Comparison of ENCODE assay signal across 24 cellular contexts in genomic region chr1:209890606-209891330, GRCh38. TPM values are rescaled to one million over a fixed set of nuclear protein-coding genes. Genes with fewer than 3 reads are reported as not detected.
DNase-seq lines count a peak whose midpoint lies in the region; ATAC-seq, FAIRE-seq and TF ChIP-seq lines count a peak whose summit lies in the region.
"Had no signal": no experiment of that assay in that cellular context is flagged by ENCODE, and none has a peak within 500 bp of the region (broad histone marks: within the 10 kb centered on the region; RNA-seq: fewer than 3 reads in every experiment).

No MANE protein-coding gene starts in this region.

- H3K4me3 Mint-ChIP-seq in activated CD8-positive, alpha-beta T cell treated with anti-CD3 and anti-CD28 coated beads, Interleukin-2, amount 10 ng/mL, durations not matched to agents 7 days and 5 days: no peak overlapping the region
- no peak overlapping the region for H3K4me3 Mint-ChIP-seq in activated T-helper 17 cell treated with anti-CD3 and anti-CD28 coated beads, Interleukin-2, amount 50 U/mL, for 72 hours
- H3K4me3 Mint-ChIP-seq: activated CD8-positive, alpha-beta memory T cell treated with anti-CD3 and anti-CD28 coated beads, Interleukin-2, amount 10 ng/mL, durations not matched to agents 7 days and 5 days; activated T-helper 1 cell treated with anti-CD3 and anti-CD28 coated beads, Interleukin-12 subunit alpha, Interleukin-12 subunit beta, Interleukin-2, Interleukin-4 antibody, amounts not matched to agents 30 ng/mL and 10 ng/mL and 1 ng/mL, durations not matched to agents 14 hours and 24 hours and 36 hours had no signal

- POLR2A ChIA-PET in A549 (lab: Yijun Ruan, JAX): no interaction called here
- POLR2A ChIA-PET in activated CD8-positive, alpha-beta T cell treated with anti-CD3 and anti-CD28 coated beads, Interleukin-2, amount 10 ng/mL, durations not matched to agents 7 days and 5 days (lab: Charles Lee): no interaction called here

- TF ChIP-seq EP300 in A549 (IDR thresholded peaks at IDR 0.05): no peak

- ATAC-seq in A549 (no peak), HG02938 (IDR thresholded peaks at IDR 0.05; ENCODE audit: unreplicated experiment) (no peak)
- ATAC-seq in activated CD8-positive, alpha-beta T cell treated with anti-CD3 and anti-CD28 coated beads, Interleukin-2, amount 10 ng/mL, durations not matched to agents 7 days and 5 days: no peak
- ATAC-seq in activated T-helper 17 cell treated with anti-CD3 and anti-CD28 coated beads, Interleukin-2, amount 50 U/mL, for 72 hours (replicated peaks): no peak
- ATAC-seq: activated CD8-positive, alpha-beta memory T cell treated with anti-CD3 and anti-CD28 coated beads, Interleukin-2, amount 10 ng/mL, durations not matched to agents 7 days and 5 days; activated naive CD4-positive, alpha-beta T cell treated with anti-CD3 and anti-CD28 coated beads, Interleukin-2, amount 50 U/mL, for 72 hours had no signal

- peaks cover 3% of the 10 kb centered on the region for H3K27me3 Mint-ChIP-seq in activated CD8-positive, alpha-beta T cell treated with anti-CD3 and anti-CD28 coated beads, Interleukin-2, amount 10 ng/mL, durations not matched to agents 7 days and 5 days (ENCODE audit: low read depth)
- peaks cover 34% of the 10 kb centered on the region for H3K27me3 Mint-ChIP-seq in activated T-helper 17 cell treated with anti-CD3 and anti-CD28 coated beads, Interleukin-2, amount 50 U/mL, for 72 hours

- in situ Hi-C loops in astrocyte of the spinal cord (cut with HindIII; ENCODE audit: low sequenced_read_pairs): no loop called here

- no peaks in the 10 kb centered on the region for H3K4me1 Mint-ChIP-seq in activated CD8-positive, alpha-beta T cell treated with anti-CD3 and anti-CD28 coated beads, Interleukin-2, amount 10 ng/mL, durations not matched to agents 7 days and 5 days (ENCODE audit: low read depth)
- H3K4me1 Mint-ChIP-seq in activated T-helper 17 cell treated with anti-CD3 and anti-CD28 coated beads, Interleukin-2, amount 50 U/mL, for 72 hours: no peaks in the 10 kb centered on the region
- H3K4me1 Mint-ChIP-seq: activated CD8-positive, alpha-beta memory T cell treated with anti-CD3 and anti-CD28 coated beads, Interleukin-2, amount 10 ng/mL, durations not matched to agents 7 days and 5 days had no signal

- no peaks in the 10 kb centered on the region for H3K9me3 ChIP-seq in A549
- H3K9me3 ChIP-seq: colonic mucosa, right atrium auricular region had no signal

- FAIRE-seq in A549 (lab: Jason Lieb, UNC): no peak
- FAIRE-seq: D721Med, frontal cortex, kidney, urothelium cell line had no signal

- no peaks in the 10 kb centered on the region for H3K9me3 Mint-ChIP-seq in activated CD8-positive, alpha-beta T cell treated with anti-CD3 and anti-CD28 coated beads, Interleukin-2, amount 10 ng/mL, durations not matched to agents 7 days and 5 days (ENCODE audit: insufficient read depth)
- no peaks in the 10 kb centered on the region for H3K9me3 Mint-ChIP-seq in activated T-helper 17 cell treated with anti-CD3 and anti-CD28 coated beads, Interleukin-2, amount 50 U/mL, for 72 hours
- H3K9me3 Mint-ChIP-seq: activated naive CD4-positive, alpha-beta T cell treated with anti-CD3 and anti-CD28 coated beads, Interleukin-2, amount 50 U/mL, for 72 hours; activated T-helper 1 cell treated with anti-CD3 and anti-CD28 coated beads, Interleukin-12 subunit alpha, Interleukin-12 subunit beta, Interleukin-2, Interleukin-4 antibody, amounts not matched to agents 30 ng/mL and 10 ng/mL and 1 ng/mL, durations not matched to agents 14 hours and 24 hours and 36 hours had no signal

- H3K27ac Mint-ChIP-seq in activated CD8-positive, alpha-beta T cell treated with anti-CD3 and anti-CD28 coated beads, Interleukin-2, amount 10 ng/mL, durations not matched to agents 7 days and 5 days: no peak overlapping the region
- no peak overlapping the region for H3K27ac Mint-ChIP-seq in activated T-helper 17 cell treated with anti-CD3 and anti-CD28 coated beads, Interleukin-2, amount 50 U/mL, for 72 hours
- H3K27ac Mint-ChIP-seq: activated CD8-positive, alpha-beta memory T cell treated with anti-CD3 and anti-CD28 coated beads, Interleukin-2, amount 10 ng/mL, durations not matched to agents 7 days and 5 days; activated naive CD4-positive, alpha-beta T cell treated with anti-CD3 and anti-CD28 coated beads, Interleukin-2, amount 50 U/mL, for 72 hours; activated T-helper 1 cell treated with anti-CD3 and anti-CD28 coated beads, Interleukin-12 subunit alpha, Interleukin-12 subunit beta, Interleukin-2, Interleukin-4 antibody, amounts not matched to agents 30 ng/mL and 10 ng/mL and 1 ng/mL, durations not matched to agents 14 hours and 24 hours and 36 hours had no signal

- H3K4me2 ChIP-seq in A549: no peak overlapping the region

- H3K27ac ChIP-seq in A549: no peak overlapping the region
- H3K27ac ChIP-seq: colonic mucosa, right atrium auricular region, RWPE1 had no signal

- no peaks in the 10 kb centered on the region for H3K36me3 Mint-ChIP-seq in activated CD8-positive, alpha-beta T cell treated with anti-CD3 and anti-CD28 coated beads, Interleukin-2, amount 10 ng/mL, durations not matched to agents 7 days and 5 days (ENCODE audit: low read depth)
- H3K36me3 Mint-ChIP-seq in activated T-helper 17 cell treated with anti-CD3 and anti-CD28 coated beads, Interleukin-2, amount 50 U/mL, for 72 hours (ENCODE audit: low read depth): no peaks in the 10 kb centered on the region
- H3K36me3 Mint-ChIP-seq: activated CD8-positive, alpha-beta memory T cell treated with anti-CD3 and anti-CD28 coated beads, Interleukin-2, amount 10 ng/mL, durations not matched to agents 7 days and 5 days; activated naive CD4-positive, alpha-beta T cell treated with anti-CD3 and anti-CD28 coated beads, Interleukin-2, amount 50 U/mL, for 72 hours had no signal

- H3K4me1 ChIP-seq in A549: peaks cover 4% of the 10 kb centered on the region; the same call in 1 of the 3 replicates
- H3K4me1 ChIP-seq: colonic mucosa, right atrium auricular region had no signal

- CTCF ChIA-PET in A549 (lab: Yijun Ruan, JAX): interaction anchor here (0.6 to 1.6 kb wide), 3 partner anchors 14 to 580 kb away, joined by 3 to 6 read pairs (median 3); no protein-coding TSS in a partner anchor
- CTCF ChIA-PET in activated CD8-positive, alpha-beta T cell treated with anti-CD3 and anti-CD28 coated beads, Interleukin-2, amount 10 ng/mL, durations not matched to agents 7 days and 5 days (lab: Charles Lee): no interaction called here

- H3K4me3 ChIP-seq in A549 (no peak overlapping the region), astrocyte of the spinal cord (ENCODE audit: low read depth, low read length) (no peak overlapping the region), fibroblast of villous mesenchyme (ENCODE audit: low read depth, low read length) (no peak overlapping the region)
- H3K4me3 ChIP-seq: colonic mucosa, lung, right atrium auricular region had no signal

- TF ChIP-seq CTCF in A549 (IDR thresholded peaks at IDR 0.05) (no peak), astrocyte of the spinal cord (IDR thresholded peaks at IDR 0.05; ENCODE audit: low read depth, low read length) (no peak), fibroblast of villous mesenchyme (IDR thresholded peaks at IDR 0.05; ENCODE audit: insufficient read depth, low read depth, low read length) (no peak)

- no peak for TF ChIP-seq POLR2A in A549 (IDR thresholded peaks at IDR 0.05; ENCODE audit: low read length)

- 45% methylated on average over 4 of the region's 4 CpGs for WGBS in A549 (ENCODE audit: missing lambda C conversion rate)

- no peak for DNase-seq in A549 (ENCODE audit: low read depth in 1 of 2, low spot score in 1 of 2)
- peak; percentile 32 for DNase-seq in HT1080 (ENCODE audit: low read depth)
- DNase-seq in astrocyte of the spinal cord (ENCODE audit: low read depth, low spot score): peak; percentile 38
- DNase-seq in fibroblast of villous mesenchyme (ENCODE audit: low read depth): peak; percentile 43
- no peak for DNase-seq in SHP77 (lab: John Stamatoyannopoulos, UW)
- no peak for DNase-seq in activated CD8-positive, alpha-beta T cell treated with anti-CD3 and anti-CD28 coated beads, Interleukin-2, amount 10 ng/mL, durations not matched to agents 7 days and 5 days
- DNase-seq: activated CD4-positive, alpha-beta T cell treated with anti-CD3 and anti-CD28 coated beads for 1 hour; activated CD8-positive, alpha-beta memory T cell treated with anti-CD3 and anti-CD28 coated beads, Interleukin-2, amount 10 ng/mL, durations not matched to agents 7 days and 5 days; C1 segment of cervical spinal cord; colonic mucosa; KG1; kidney; NCI-H1930 had no signal

- TF ChIP-seq RAD21 in A549 (conservative IDR thresholded peaks at IDR 0.05 in 1 of 2, IDR thresholded peaks at IDR 0.05 in 1 of 2): no peak

TF ChIP-seq in A549, 52 proteins besides CTCF, POLR2A, EP300 and RAD21:
- TF ChIP-seq ATOH8 (CRISPR knock-in tag; IDR thresholded peaks at IDR 0.05; ENCODE audit: low read depth): no peak
- TF ChIP-seq FOSL2 (IDR thresholded peaks at IDR 0.05): no peak
- TF ChIP-seq FOSL2 (CRISPR knock-in tag; IDR thresholded peaks at IDR 0.05): peak; percentile 72
TF ChIP-seq in A549: peak in this region for 1.

RNA-seq across cellular contexts. Expression of gene SYT14, which starts 47.2 kb away (rescaled TPM):
- polyA plus RNA-seq in A549 (2011; rRNA removed) (0.01 TPM in 2 replicates), A549 (2017; fragmentation: RNase III; extraction: RNeasy Plus Mini Kit Qiagen cat#74134 plus additional on column Dnase treatment) (0.05 to 0.10 TPM (median 0.06 TPM) in 3 replicates)
- not detected in 2 replicates for polyA plus RNA-seq in A549 (2012; cell fraction: cytosol; rRNA removed)
- not detected in 2 replicates for polyA plus RNA-seq in A549 (2012; cell fraction: nucleus; rRNA removed)
- not detected in 2 replicates for polyA minus RNA-seq in A549 (2011; rRNA and poly(A)+ RNA removed)
- 5.9 and 8.3 TPM in 2 replicates for total RNA-seq in HT1080 (2014; rRNA removed; shearing (Covaris generic))
- polyA plus RNA-seq in HT1080 (2015; cell fraction: cytosol; rRNA removed): 4.2 and 4.7 TPM in 2 replicates
- 6.5 and 6.9 TPM in 2 replicates for polyA plus RNA-seq in HT1080 (2015; cell fraction: nucleus; rRNA removed)
- total RNA-seq in fibroblast of villous mesenchyme: 3.5 and 3.9 TPM in 2 replicates
- not detected for total RNA-seq in activated CD8-positive, alpha-beta T cell treated with anti-CD3 and anti-CD28 coated beads, Interleukin-2, amount 10 ng/mL, durations not matched to agents 7 days and 5 days
- not detected for total RNA-seq in activated T-helper 17 cell treated with anti-CD3 and anti-CD28 coated beads, Interleukin-2, amount 50 U/mL, for 72 hours
- total RNA-seq: activated CD8-positive, alpha-beta memory T cell treated with anti-CD3 and anti-CD28 coated beads, Interleukin-2, amount 10 ng/mL, durations not matched to agents 7 days and 5 days; activated naive CD4-positive, alpha-beta T cell treated with anti-CD3 and anti-CD28 coated beads, Interleukin-2, amount 50 U/mL, for 72 hours; activated T-helper 1 cell treated with anti-CD3 and anti-CD28 coated beads, Interleukin-12 subunit alpha, Interleukin-12 subunit beta, Interleukin-2, Interleukin-4 antibody, amounts not matched to agents 30 ng/mL and 10 ng/mL and 1 ng/mL, durations not matched to agents 14 hours and 24 hours and 36 hours; omental fat pad had no signal

Comparison
In these comparisons a context has a peak if more than half of its experiments do, and no peak if none do; other contexts are left out.
1. DNase-seq: peak in HT1080 (single experiment), astrocyte of the spinal cord (single experiment) and fibroblast of villous mesenchyme (single experiment); none in A549 (0 of 2), SHP77 (0 of 2) and activated CD8-positive, alpha-beta T cell treated with anti-CD3 and anti-CD28 coated beads, Interleukin-2, amount 10 ng/mL, durations not matched to agents 7 days and 5 days (single experiment).